1 cellular context compared by ENCODE assay signal in the genomic region with DNA sequence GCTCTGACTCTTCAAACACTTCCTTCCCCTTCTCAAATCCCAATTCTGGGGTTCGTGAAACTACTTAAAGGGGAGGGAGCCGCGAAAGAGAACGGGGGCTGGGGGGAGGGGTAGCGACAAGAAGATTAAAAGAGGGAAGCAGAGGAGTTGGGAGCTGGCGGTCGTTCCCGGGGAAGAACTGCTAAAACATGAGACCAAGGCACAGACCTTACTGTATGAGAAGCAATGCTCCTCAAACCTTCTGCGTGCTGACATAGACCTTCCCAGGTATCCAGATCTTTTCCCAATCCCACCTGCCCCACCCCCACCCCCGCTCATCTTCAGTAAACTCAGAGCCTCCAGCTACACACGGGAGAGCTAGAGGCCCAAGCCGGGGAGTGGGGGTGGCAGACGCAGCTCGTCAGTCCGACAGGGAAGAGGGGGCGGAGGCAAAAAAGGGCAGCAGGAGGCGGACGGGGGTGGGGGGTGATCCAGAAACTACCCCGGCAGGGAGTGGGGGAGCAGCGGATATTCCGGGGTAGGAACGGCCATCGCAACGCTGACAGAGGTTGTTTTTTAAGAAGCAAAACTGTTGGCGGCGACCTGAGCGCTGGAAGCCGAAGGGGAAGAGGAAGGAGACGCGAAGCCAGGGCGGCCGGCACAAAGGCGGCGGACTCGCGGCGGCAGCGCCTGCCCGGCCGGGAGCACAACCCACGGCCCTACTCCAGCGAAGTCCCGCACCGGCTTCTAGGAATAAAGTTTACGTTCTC.
TF ChIP-seq lines count a peak whose summit lies in the region.

No MANE protein-coding gene starts in this region.

TF ChIP-seq in K562, 482 proteins besides CTCF, POLR2A, EP300 and RAD21 (continued from another document and continues in another):
- TF ChIP-seq, protein P1, sequence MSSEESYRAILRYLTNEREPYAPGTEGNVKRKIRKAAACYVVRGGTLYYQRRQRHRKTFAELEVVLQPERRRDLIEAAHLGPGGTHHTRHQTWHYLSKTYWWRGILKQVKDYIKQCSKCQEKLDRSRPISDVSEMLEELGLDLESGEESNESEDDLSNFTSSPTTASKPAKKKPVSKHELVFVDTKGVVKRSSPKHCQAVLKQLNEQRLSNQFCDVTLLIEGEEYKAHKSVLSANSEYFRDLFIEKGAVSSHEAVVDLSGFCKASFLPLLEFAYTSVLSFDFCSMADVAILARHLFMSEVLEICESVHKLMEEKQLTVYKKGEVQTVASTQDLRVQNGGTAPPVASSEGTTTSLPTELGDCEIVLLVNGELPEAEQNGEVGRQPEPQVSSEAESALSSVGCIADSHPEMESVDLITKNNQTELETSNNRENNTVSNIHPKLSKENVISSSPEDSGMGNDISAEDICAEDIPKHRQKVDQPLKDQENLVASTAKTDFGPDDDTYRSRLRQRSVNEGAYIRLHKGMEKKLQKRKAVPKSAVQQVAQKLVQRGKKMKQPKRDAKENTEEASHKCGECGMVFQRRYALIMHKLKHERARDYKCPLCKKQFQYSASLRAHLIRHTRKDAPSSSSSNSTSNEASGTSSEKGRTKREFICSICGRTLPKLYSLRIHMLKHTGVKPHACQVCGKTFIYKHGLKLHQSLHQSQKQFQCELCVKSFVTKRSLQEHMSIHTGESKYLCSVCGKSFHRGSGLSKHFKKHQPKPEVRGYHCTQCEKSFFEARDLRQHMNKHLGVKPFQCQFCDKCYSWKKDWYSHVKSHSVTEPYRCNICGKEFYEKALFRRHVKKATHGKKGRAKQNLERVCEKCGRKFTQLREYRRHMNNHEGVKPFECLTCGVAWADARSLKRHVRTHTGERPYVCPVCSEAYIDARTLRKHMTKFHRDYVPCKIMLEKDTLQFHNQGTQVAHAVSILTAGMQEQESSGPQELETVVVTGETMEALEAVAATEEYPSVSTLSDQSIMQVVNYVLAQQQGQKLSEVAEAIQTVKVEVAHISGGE (CRISPR knock-in tag; IDR thresholded peaks at IDR 0.05) = no peak; a peak in 1 of 6 replicates
- TF ChIP-seq FIP1L1 (IDR thresholded peaks at IDR 0.05; ENCODE audit: low read depth, low read length, poor library complexity, severe bottlenecking) (peak; percentile 64), BCOR (IDR thresholded peaks at IDR 0.05) (peak; percentile 47), ATF7 (IDR thresholded peaks at IDR 0.05) (no peak), TBL1XR1 (IDR thresholded peaks at IDR 0.05; ENCODE audit: low read length in 2 of 2) (peak in 1 of 2 experiments; percentile 67; a peak in 2 of 4 replicates), TAF1 (IDR thresholded peaks at IDR 0.05; ENCODE audit: control insufficient read depth, extremely low read depth, insufficient read depth, low read length, severe bottlenecking) (peak; percentile 88), MAZ (CRISPR knock-in tag; conservative IDR thresholded peaks at IDR 0.05 in 1 of 2, IDR thresholded peaks at IDR 0.05 in 1 of 2) (peak; percentile 81 to 87), ETV6 (IDR thresholded peaks at IDR 0.05; ENCODE audit: borderline replicate concordance in 1 of 2, low read depth in 2 of 2, low read length in 1 of 2) (peak in 1 of 2 experiments; percentile 36; a peak in 1 of 4 replicates), ETV6 (CRISPR knock-in tag; IDR thresholded peaks at IDR 0.05; ENCODE audit: borderline replicate concordance) (no peak), ELF1 (tag; IDR thresholded peaks at IDR 0.05) (0 out of 2 replicates have a peak, but pooled peaks have one; percentile 31), CREM (IDR thresholded peaks at IDR 0.05; ENCODE audit: low read depth) (peak; percentile 81), ZNF830 (CRISPR knock-in tag; IDR thresholded peaks at IDR 0.05) (0 out of 2 replicates have a peak, but pooled peaks have one; percentile 70), EP400 (IDR thresholded peaks at IDR 0.05) (peak; percentile 69), CSDE1 (IDR thresholded peaks at IDR 0.05) (0 out of 4 replicates have a peak, but pooled peaks of 1 of the 2 experiments have one; percentile 50), PML (IDR thresholded peaks at IDR 0.05; ENCODE audit: low read length) (peak; percentile 24; the same call in 1 of the 2 replicates), PRPF4 (IDR thresholded peaks at IDR 0.05; ENCODE audit: insufficient read depth, low read depth, low read length, poor library complexity, severe bottlenecking) (peak; percentile 12), GATAD2A (IDR thresholded peaks at IDR 0.05) (peak; percentile 75; the same call in 1 of the 2 replicates), NCOR1 (IDR thresholded peaks at IDR 0.05) (peak; percentile 52; the same call in 1 of the 2 replicates), MCM3 (IDR thresholded peaks at IDR 0.05) (no peak), ILK (tag; IDR thresholded peaks at IDR 0.05; ENCODE audit: borderline replicate concordance, low read depth) (no peak), DPF2 (IDR thresholded peaks at IDR 0.05) (peak; percentile 57; the same call in 1 of the 2 replicates), SIN3A (IDR thresholded peaks at IDR 0.05; ENCODE audit: borderline replicate concordance in 2 of 2, control insufficient read depth in 1 of 2, low read depth in 2 of 2, low read length in 2 of 2) (peak in 1 of 2 experiments; percentile 23; a peak in 1 of 4 replicates), SRSF9 (IDR thresholded peaks at IDR 0.05; ENCODE audit: borderline replicate concordance, low read depth, low read length) (no peak), ZBTB1 (CRISPR knock-in tag; IDR thresholded peaks at IDR 0.05; ENCODE audit: borderline replicate concordance, low read depth) (0 out of 2 replicates have a peak, but pooled peaks have one; percentile 12), JUND (IDR thresholded peaks at IDR 0.05; ENCODE audit: borderline replicate concordance, low read depth, low read length) (peak; percentile 41; the same call in 1 of the 2 replicates), JUND (tag; IDR thresholded peaks at IDR 0.05; ENCODE audit: borderline replicate concordance, low read depth, low read length) (no peak; the same call in 2 of the 3 replicates), FOXJ2 (tag; IDR thresholded peaks at IDR 0.05) (peak; percentile 85), MEF2A (IDR thresholded peaks at IDR 0.05; ENCODE audit: control insufficient read depth, low read depth, low read length) (0 out of 2 replicates have a peak, but pooled peaks have one; percentile 20), HDAC2 (IDR thresholded peaks at IDR 0.05) (peak; percentile 56; the same call in 1 of the 2 replicates), TBP (optimal IDR thresholded peaks at IDR 0.05; ENCODE audit: low read depth, low read length) (peak; percentile 76), ARNT (IDR thresholded peaks at IDR 0.05) (peak in 1 of 2 experiments; percentile 37; a peak in 1 of 4 replicates), FOXA3 (CRISPR knock-in tag; conservative IDR thresholded peaks at IDR 0.05 in 1 of 2, IDR thresholded peaks at IDR 0.05 in 1 of 2) (no peak)
- TF ChIP-seq, protein P2, sequence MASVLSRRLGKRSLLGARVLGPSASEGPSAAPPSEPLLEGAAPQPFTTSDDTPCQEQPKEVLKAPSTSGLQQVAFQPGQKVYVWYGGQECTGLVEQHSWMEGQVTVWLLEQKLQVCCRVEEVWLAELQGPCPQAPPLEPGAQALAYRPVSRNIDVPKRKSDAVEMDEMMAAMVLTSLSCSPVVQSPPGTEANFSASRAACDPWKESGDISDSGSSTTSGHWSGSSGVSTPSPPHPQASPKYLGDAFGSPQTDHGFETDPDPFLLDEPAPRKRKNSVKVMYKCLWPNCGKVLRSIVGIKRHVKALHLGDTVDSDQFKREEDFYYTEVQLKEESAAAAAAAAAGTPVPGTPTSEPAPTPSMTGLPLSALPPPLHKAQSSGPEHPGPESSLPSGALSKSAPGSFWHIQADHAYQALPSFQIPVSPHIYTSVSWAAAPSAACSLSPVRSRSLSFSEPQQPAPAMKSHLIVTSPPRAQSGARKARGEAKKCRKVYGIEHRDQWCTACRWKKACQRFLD (CRISPR knock-in tag; IDR thresholded peaks at IDR 0.05) = peak; percentile 67
- TF ChIP-seq, protein P3, sequence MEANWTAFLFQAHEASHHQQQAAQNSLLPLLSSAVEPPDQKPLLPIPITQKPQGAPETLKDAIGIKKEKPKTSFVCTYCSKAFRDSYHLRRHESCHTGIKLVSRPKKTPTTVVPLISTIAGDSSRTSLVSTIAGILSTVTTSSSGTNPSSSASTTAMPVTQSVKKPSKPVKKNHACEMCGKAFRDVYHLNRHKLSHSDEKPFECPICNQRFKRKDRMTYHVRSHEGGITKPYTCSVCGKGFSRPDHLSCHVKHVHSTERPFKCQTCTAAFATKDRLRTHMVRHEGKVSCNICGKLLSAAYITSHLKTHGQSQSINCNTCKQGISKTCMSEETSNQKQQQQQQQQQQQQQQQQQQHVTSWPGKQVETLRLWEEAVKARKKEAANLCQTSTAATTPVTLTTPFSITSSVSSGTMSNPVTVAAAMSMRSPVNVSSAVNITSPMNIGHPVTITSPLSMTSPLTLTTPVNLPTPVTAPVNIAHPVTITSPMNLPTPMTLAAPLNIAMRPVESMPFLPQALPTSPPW (CRISPR knock-in tag; IDR thresholded peaks at IDR 0.05) = peak; percentile 95
- TF ChIP-seq, protein P4, sequence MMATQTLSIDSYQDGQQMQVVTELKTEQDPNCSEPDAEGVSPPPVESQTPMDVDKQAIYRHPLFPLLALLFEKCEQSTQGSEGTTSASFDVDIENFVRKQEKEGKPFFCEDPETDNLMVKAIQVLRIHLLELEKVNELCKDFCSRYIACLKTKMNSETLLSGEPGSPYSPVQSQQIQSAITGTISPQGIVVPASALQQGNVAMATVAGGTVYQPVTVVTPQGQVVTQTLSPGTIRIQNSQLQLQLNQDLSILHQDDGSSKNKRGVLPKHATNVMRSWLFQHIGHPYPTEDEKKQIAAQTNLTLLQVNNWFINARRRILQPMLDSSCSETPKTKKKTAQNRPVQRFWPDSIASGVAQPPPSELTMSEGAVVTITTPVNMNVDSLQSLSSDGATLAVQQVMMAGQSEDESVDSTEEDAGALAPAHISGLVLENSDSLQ (IDR thresholded peaks at IDR 0.05) = peak; percentile 85
- TF ChIP-seq, protein P5, sequence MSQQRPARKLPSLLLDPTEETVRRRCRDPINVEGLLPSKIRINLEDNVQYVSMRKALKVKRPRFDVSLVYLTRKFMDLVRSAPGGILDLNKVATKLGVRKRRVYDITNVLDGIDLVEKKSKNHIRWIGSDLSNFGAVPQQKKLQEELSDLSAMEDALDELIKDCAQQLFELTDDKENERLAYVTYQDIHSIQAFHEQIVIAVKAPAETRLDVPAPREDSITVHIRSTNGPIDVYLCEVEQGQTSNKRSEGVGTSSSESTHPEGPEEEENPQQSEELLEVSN (IDR thresholded peaks at IDR 0.05; ENCODE audit: borderline replicate concordance in 1 of 2, extremely low read depth in 1 of 2, insufficient read depth in 1 of 2, insufficient read length in 1 of 2, low read depth in 1 of 2, low read length in 1 of 2, poor library complexity in 1 of 2, severe bottlenecking in 1 of 2) = peak; percentile 8 to 32
- TF ChIP-seq, protein P6, sequence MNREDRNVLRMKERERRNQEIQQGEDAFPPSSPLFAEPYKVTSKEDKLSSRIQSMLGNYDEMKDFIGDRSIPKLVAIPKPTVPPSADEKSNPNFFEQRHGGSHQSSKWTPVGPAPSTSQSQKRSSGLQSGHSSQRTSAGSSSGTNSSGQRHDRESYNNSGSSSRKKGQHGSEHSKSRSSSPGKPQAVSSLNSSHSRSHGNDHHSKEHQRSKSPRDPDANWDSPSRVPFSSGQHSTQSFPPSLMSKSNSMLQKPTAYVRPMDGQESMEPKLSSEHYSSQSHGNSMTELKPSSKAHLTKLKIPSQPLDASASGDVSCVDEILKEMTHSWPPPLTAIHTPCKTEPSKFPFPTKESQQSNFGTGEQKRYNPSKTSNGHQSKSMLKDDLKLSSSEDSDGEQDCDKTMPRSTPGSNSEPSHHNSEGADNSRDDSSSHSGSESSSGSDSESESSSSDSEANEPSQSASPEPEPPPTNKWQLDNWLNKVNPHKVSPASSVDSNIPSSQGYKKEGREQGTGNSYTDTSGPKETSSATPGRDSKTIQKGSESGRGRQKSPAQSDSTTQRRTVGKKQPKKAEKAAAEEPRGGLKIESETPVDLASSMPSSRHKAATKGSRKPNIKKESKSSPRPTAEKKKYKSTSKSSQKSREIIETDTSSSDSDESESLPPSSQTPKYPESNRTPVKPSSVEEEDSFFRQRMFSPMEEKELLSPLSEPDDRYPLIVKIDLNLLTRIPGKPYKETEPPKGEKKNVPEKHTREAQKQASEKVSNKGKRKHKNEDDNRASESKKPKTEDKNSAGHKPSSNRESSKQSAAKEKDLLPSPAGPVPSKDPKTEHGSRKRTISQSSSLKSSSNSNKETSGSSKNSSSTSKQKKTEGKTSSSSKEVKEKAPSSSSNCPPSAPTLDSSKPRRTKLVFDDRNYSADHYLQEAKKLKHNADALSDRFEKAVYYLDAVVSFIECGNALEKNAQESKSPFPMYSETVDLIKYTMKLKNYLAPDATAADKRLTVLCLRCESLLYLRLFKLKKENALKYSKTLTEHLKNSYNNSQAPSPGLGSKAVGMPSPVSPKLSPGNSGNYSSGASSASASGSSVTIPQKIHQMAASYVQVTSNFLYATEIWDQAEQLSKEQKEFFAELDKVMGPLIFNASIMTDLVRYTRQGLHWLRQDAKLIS (CRISPR knock-in tag; IDR thresholded peaks at IDR 0.05) = peak; percentile 77
- TF ChIP-seq, protein P7, sequence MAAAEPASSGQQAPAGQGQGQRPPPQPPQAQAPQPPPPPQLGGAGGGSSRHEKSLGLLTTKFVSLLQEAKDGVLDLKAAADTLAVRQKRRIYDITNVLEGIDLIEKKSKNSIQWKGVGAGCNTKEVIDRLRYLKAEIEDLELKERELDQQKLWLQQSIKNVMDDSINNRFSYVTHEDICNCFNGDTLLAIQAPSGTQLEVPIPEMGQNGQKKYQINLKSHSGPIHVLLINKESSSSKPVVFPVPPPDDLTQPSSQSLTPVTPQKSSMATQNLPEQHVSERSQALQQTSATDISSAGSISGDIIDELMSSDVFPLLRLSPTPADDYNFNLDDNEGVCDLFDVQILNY (CRISPR knock-in tag; IDR thresholded peaks at IDR 0.05) = no peak
- TF ChIP-seq, protein P8, sequence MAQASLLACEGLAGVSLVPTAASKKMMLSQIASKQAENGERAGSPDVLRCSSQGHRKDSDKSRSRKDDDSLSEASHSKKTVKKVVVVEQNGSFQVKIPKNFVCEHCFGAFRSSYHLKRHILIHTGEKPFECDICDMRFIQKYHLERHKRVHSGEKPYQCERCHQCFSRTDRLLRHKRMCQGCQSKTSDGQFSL (CRISPR knock-in tag; IDR thresholded peaks at IDR 0.05) = peak; percentile 95
- TF ChIP-seq, protein P8 (tag; IDR thresholded peaks at IDR 0.05) = peak in 1 of 2 experiments; percentile 98; a peak in 2 of 4 replicates
- TF ChIP-seq, protein P9, sequence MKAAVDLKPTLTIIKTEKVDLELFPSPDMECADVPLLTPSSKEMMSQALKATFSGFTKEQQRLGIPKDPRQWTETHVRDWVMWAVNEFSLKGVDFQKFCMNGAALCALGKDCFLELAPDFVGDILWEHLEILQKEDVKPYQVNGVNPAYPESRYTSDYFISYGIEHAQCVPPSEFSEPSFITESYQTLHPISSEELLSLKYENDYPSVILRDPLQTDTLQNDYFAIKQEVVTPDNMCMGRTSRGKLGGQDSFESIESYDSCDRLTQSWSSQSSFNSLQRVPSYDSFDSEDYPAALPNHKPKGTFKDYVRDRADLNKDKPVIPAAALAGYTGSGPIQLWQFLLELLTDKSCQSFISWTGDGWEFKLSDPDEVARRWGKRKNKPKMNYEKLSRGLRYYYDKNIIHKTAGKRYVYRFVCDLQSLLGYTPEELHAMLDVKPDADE (conservative IDR thresholded peaks at IDR 0.05; ENCODE audit: control insufficient read depth, low read depth, low read length) = peak; percentile 61; the same call in 1 of the 2 replicates
